In the genomic region with DNA sequence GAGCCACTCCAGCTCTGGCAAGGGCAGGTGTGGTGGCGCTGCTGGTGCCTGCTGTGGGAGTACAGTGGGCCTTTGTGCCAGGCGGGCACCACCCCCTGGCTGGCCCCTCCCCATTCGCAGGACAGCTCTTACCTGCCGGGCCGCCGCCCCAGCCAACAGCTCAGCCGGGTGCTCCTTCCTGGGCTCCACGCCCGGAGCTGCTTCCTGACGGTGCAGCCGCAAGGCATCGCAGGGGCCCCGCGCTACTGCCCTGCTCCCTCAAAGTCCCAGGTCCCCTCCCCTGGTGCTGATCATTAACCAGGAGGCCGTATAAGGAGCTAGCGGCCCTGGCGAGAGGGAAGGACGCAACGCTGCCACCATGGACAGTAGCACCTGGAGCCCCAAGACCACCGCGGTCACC, we compare ENCODE assay signal across 1 cellular context.
TF ChIP-seq lines count a peak whose summit lies in the region.

A gene (plus strand): TSS at position 338 of the 400 bp plus-strand sequence. CDS start 21 bp downstream, at position 359.

TF ChIP-seq in SK-N-SH, 30 proteins besides CTCF, POLR2A, EP300 and RAD21 (continued from another document):
- TF ChIP-seq, protein P1, sequence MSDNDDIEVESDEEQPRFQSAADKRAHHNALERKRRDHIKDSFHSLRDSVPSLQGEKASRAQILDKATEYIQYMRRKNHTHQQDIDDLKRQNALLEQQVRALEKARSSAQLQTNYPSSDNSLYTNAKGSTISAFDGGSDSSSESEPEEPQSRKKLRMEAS (IDR thresholded peaks at IDR 0.05; ENCODE audit: low read depth) = no peak
- TF ChIP-seq GABPA (IDR thresholded peaks at IDR 0.05; ENCODE audit: low read depth) = no peak
